In the genomic region with DNA sequence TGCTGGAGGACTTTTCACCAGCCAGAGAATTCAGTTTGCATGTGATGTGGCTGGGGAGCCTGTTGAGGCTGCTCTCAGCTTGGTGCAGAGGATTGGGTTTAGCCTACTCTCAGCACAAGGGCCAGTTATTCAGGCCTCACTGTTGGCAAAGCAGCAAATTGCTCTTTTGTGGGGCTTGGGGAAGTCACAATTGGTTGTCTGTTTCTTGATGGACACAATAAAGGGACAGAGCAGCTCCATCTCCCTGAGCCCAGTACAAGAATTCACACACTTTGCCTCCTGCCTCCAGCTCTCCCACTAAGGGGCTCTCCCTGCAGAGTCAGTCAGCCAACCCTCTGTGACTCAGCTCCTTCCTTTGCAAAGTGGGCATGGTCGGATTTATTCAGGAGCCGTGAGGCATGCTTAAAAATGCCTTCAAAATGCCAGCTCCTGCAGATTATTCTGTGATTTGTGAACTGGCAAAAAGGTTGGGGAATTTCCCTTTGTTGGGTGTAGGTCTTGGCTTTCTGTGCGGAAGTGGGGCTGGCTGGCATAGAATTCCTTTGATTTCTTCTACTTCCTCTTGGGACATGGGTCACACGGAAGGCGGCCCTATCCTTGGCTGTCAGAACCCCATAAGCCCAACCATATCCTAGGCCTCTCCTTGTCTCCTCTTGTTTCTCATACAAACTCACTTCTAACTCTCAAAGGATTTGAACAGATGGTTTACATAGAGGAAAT, we compare ENCODE assay signal across 10 cellular contexts.
DNase-seq lines count a peak whose midpoint lies in the region; ATAC-seq lines count a peak whose summit lies in the region.
"Had no signal": no experiment of that assay in that cellular context is flagged by ENCODE, and none has a peak within 500 bp of the region (broad histone marks: within the 10 kb centered on the region; RNA-seq: fewer than 3 reads in every experiment).

No MANE protein-coding gene starts in this region.

- H3K4me3 Mint-ChIP-seq in stimulated activated effector memory CD8-positive, alpha-beta T cell treated with anti-CD3 and anti-CD28 coated beads, Interleukin-12 subunit alpha, Interleukin-12 subunit beta, amount 100 ng/mL, for 72 hours = no peak overlapping the region
- H3K4me3 Mint-ChIP-seq: activated naive CD8-positive, alpha-beta T cell had no signal

- peaks cover 6% of the 10 kb centered on the region for H3K4me1 Mint-ChIP-seq in stimulated activated effector memory CD8-positive, alpha-beta T cell treated with anti-CD3 and anti-CD28 coated beads, Interleukin-12 subunit alpha, Interleukin-12 subunit beta, amount 100 ng/mL, for 72 hours

- DNase-seq in EH (ENCODE audit: low read depth) = peak; percentile 66
- DNase-seq in amniotic epithelial cell (ENCODE audit: low read depth) = peak; percentile 63
- peak; percentile 68 for DNase-seq in glomerular endothelial cell (ENCODE audit: extremely low read depth, low read depth, low spot score)
- DNase-seq in posterior cingulate gyrus = peak; percentile 48 to 96 (median 77)
- DNase-seq in stimulated activated effector memory CD8-positive, alpha-beta T cell treated with anti-CD3 and anti-CD28 coated beads, Interleukin-12 subunit alpha, Interleukin-12 subunit beta, amount 100 ng/mL, for 72 hours (ENCODE audit: low spot score in 2 of 2) = no peak
- DNase-seq in left lobe of liver (ENCODE audit: low spot score) = no peak
- DNase-seq: OCI-M1 had no signal

- ATAC-seq in stimulated activated effector memory CD8-positive, alpha-beta T cell treated with anti-CD3 and anti-CD28 coated beads, Interleukin-12 subunit alpha, Interleukin-12 subunit beta, amount 100 ng/mL, for 72 hours = no peak
- ATAC-seq in HG03097 (IDR thresholded peaks at IDR 0.05; ENCODE audit: low FRiP score, unreplicated experiment) = no peak
- ATAC-seq in HG02885 (IDR thresholded peaks at IDR 0.05; ENCODE audit: poor library complexity, unreplicated experiment) = no peak
- ATAC-seq in left lobe of liver = no peak

- intact Hi-C loops in posterior cingulate gyrus (cut with DNase I) = loop anchor here (2.0 to 5.0 kb wide), 2 partner anchors 46 to 68 kb away; no protein-coding TSS in a partner anchor

- no peak overlapping the region for H3K27ac Mint-ChIP-seq in stimulated activated effector memory CD8-positive, alpha-beta T cell treated with anti-CD3 and anti-CD28 coated beads, Interleukin-12 subunit alpha, Interleukin-12 subunit beta, amount 100 ng/mL, for 72 hours
- H3K27ac Mint-ChIP-seq: activated naive CD8-positive, alpha-beta T cell had no signal

- no peaks in the 10 kb centered on the region for H3K9me3 Mint-ChIP-seq in stimulated activated effector memory CD8-positive, alpha-beta T cell treated with anti-CD3 and anti-CD28 coated beads, Interleukin-12 subunit alpha, Interleukin-12 subunit beta, amount 100 ng/mL, for 72 hours

- H3K36me3 Mint-ChIP-seq in stimulated activated effector memory CD8-positive, alpha-beta T cell treated with anti-CD3 and anti-CD28 coated beads, Interleukin-12 subunit alpha, Interleukin-12 subunit beta, amount 100 ng/mL, for 72 hours = no peaks in the 10 kb centered on the region
- H3K36me3 Mint-ChIP-seq: activated naive CD8-positive, alpha-beta T cell had no signal

Comparison
In these comparisons a context has a peak if more than half of its experiments do, and no peak if none do; other contexts are left out.
1. DNase-seq: peak in EH (single experiment), amniotic epithelial cell (single experiment), glomerular endothelial cell (single experiment) and posterior cingulate gyrus (10 of 10); none in stimulated activated effector memory CD8-positive, alpha-beta T cell treated with anti-CD3 and anti-CD28 coated beads, Interleukin-12 subunit alpha, Interleukin-12 subunit beta, amount 100 ng/mL, for 72 hours (0 of 2) and left lobe of liver (single experiment).